In the genomic region with DNA sequence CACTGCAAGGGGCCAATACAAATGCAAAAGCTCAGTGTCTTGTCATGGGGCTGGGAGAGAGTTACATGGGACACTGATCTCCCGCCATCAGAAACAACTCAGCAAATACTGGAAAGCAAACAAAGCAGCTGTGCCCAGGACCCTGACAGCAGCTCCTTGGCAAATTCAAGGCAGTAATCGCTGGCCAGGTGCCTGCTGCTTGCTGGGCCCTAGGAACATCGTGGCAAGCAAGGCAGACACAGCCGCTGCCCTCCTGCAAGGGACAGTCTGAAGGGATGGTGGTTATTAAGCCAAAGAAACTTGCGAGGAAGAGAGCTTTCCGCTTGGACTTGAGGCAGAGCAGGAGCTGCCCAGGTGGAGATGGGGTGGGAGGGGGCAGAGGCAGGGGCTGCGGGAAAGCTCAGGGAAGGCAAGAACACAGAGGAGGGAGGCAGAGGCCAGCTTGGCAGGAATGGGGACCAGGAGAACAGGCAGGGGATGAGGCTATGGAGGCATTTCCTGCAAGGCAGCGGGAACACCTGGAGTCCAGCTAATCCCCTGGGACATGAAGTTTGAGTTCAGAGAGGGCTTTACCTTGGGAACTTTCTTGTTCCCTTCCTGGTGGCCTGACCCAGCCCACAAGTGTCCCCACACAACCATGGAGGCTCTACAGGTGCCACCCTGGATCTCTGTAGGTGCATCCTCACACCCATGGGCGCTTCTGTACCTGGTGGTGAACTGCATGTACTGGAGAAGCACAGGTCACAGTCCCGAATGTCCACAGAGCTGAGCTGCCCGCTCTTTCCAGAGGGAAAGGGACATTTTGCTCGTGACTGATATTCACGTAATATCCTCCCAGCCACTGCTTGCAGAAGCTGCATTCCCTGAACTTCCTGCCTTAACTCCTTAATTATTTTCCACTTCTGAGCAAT, we compare ENCODE assay signal across 22 cellular contexts.
"Had no signal": no experiment of that assay in that cellular context is flagged by ENCODE, and none has a peak within 500 bp of the region (broad histone marks: within the 10 kb centered on the region; RNA-seq: fewer than 3 reads in every experiment).

No MANE protein-coding gene starts in this region.

- H3K36me3 ChIP-seq: MG63, WERI-Rb-1 had no signal

- H3K27ac ChIP-seq: SK-N-MC, WERI-Rb-1 had no signal

- ATAC-seq: activated CD4-positive, alpha-beta T cell treated with anti-CD3 and anti-CD28 coated beads for 36 hours; activated T-helper 17 cell treated with anti-CD3 and anti-CD28 coated beads, Interleukin-2, amount 50 U/mL, for 72 hours had no signal

- H3K9me3 ChIP-seq: MG63 had no signal

- H3K4me3 ChIP-seq: MG63, SK-N-MC had no signal

- H3K27me3 ChIP-seq: MG63 had no signal

- DNase-seq: activated CD4-positive, alpha-beta memory T cell treated with anti-CD3 and anti-CD28 coated beads, Interleukin-2, amount 10 ng/mL, durations not matched to agents 7 days and 5 days; activated CD4-positive, alpha-beta T cell treated with anti-CD3 and anti-CD28 coated beads for 36 hours; activated CD4-positive, alpha-beta T cell treated with anti-CD3 and anti-CD28 coated beads, Interleukin-2, amount 50 U/mL, for 1 hour; activated gamma-delta T cell; activated naive CD4-positive, alpha-beta T cell treated with anti-CD3 and anti-CD28 coated beads for 36 hours; activated T-cell treated with anti-CD3 and anti-CD28 coated beads for 4 hours; activated T-cell treated with anti-CD3 and anti-CD28 coated beads, Interleukin-2, amount 50 U/mL, for 48 hours; MG63; MV-4-11; NCI-H1092 treated with DMSO at 0.1 percent for 48 hours; NCI-H1417 treated with DMSO at 0.1 percent for 48 hours; NCI-H1694; NCI-H2029; NCI-H2107; NCI-H2171 treated with DMSO at 0.1 percent for 48 hours; NCI-H226; NCI-H526; NCI-H774; T-helper 1 cell; WERI-Rb-1 had no signal
